Comparison of ENCODE assay signal across 13 cellular contexts in genomic region chr14:95679995-95680735, GRCh38. TPM values are rescaled to one million over a fixed set of nuclear protein-coding genes. Genes with fewer than 3 reads are reported as not detected.
DNase-seq lines count a peak whose midpoint lies in the region; ATAC-seq, FAIRE-seq and TF ChIP-seq lines count a peak whose summit lies in the region.
"Had no signal": no experiment of that assay in that cellular context is flagged by ENCODE, and none has a peak within 500 bp of the region (broad histone marks: within the 10 kb centered on the region; RNA-seq: fewer than 3 reads in every experiment).

No MANE protein-coding gene starts in this region.

- no peaks in the 10 kb centered on the region for H4K20me1 ChIP-seq in osteoblast (ENCODE audit: insufficient read depth, low read length)

- no peak overlapping the region for H3K4me2 ChIP-seq in osteoblast (ENCODE audit: insufficient read depth, low read length)

- H3K9me3 ChIP-seq in HEK293 (ENCODE audit: control insufficient read depth, insufficient read depth, low read depth, low read length) = no peaks in the 10 kb centered on the region
- no peaks in the 10 kb centered on the region for H3K9me3 ChIP-seq in osteoblast (ENCODE audit: low read depth, low read length)

- H3K4me1 ChIP-seq in HEK293 (ENCODE audit: control insufficient read depth, insufficient read depth, low read length) (no peaks in the 10 kb centered on the region), osteoblast (ENCODE audit: insufficient read depth, low read length) (no peaks in the 10 kb centered on the region)

- DNase-seq in DMS53 (lab: John Stamatoyannopoulos, UW) = peak; percentile 79
- DNase-seq in NCI-H526 treated with DMSO at 0.1 percent for 48 hours (lab: John Stamatoyannopoulos, UW) = peak; percentile 32
- peak; percentile 82 for DNase-seq in left kidney (ENCODE audit: low read depth, low spot score)
- no peak for DNase-seq in osteoblast (ENCODE audit: insufficient read length, low spot score, missing footprints)
- DNase-seq in frontal cortex (ENCODE audit: low spot score in 2 of 2) = no peak
- no peak for DNase-seq in GM19240 (ENCODE audit: insufficient read length, low spot score)
- DNase-seq: activated naive CD8-positive, alpha-beta T cell treated with anti-CD3 and anti-CD28 coated beads, Interleukin-2, amount 10 ng/mL, durations not matched to agents 7 days and 5 days; hippocampal formation; RPMI8226; stimulated activated naive CD4-positive, alpha-beta T cell treated with Interleukin-2 at 50 U/mL for 16 hours had no signal

- POLR2A ChIA-PET in HEK293 (lab: Yijun Ruan, JAX) = interaction anchor here (0.7 kb wide), 1 partner anchor 128 kb away, joined by 3 read pairs; no protein-coding TSS in a partner anchor

- no peak for FAIRE-seq in frontal cortex (lab: Jason Lieb, UNC)
- FAIRE-seq: K562 had no signal

- H3K4me3 ChIP-seq in HEK293 (ENCODE audit: low read depth, low read length) = no peak overlapping the region
- H3K4me3 ChIP-seq in osteoblast (ENCODE audit: insufficient read depth, low read length) = no peak overlapping the region
- H3K4me3 ChIP-seq: K562 had no signal

- H3K36me3 ChIP-seq in HEK293 (ENCODE audit: control insufficient read depth in 2 of 2, insufficient read depth in 1 of 2, low read length in 2 of 2) = no peaks in the 10 kb centered on the region
- H3K36me3 ChIP-seq in osteoblast (ENCODE audit: insufficient read depth, low read length) = no peaks in the 10 kb centered on the region

- no peak overlapping the region for H2AFZ ChIP-seq in osteoblast (ENCODE audit: low read length)

- TF ChIP-seq CTCF in HEK293 (tag by site-specific recombination; IDR thresholded peaks at IDR 0.05) (no peak), osteoblast (IDR thresholded peaks at IDR 0.05; ENCODE audit: extremely low read depth, low read depth, low read length) (no peak)

- ATAC-seq in HG03565 (IDR thresholded peaks at IDR 0.05; ENCODE audit: unreplicated experiment) = no peak
- ATAC-seq: K562 had no signal

- no peaks in the 10 kb centered on the region for H3K79me2 ChIP-seq in osteoblast (ENCODE audit: insufficient read depth, low read length)

- CTCF ChIA-PET in HEK293 (lab: Yijun Ruan, JAX) = interaction anchor here (0.6 to 1.1 kb wide), 7 partner anchors 11 to 363 kb away, joined by 3 to 6 read pairs (median 4); no protein-coding TSS in a partner anchor

- no peaks in the 10 kb centered on the region for H3K27me3 ChIP-seq in osteoblast (ENCODE audit: insufficient read depth, low read length)

- H3K27ac ChIP-seq in HEK293 (ENCODE audit: extremely low read depth, low read depth, low read length) (no peak overlapping the region), osteoblast (ENCODE audit: low read depth, low read length) (no peak overlapping the region)

TF ChIP-seq in HEK293, 187 proteins besides CTCF, POLR2A, EP300 and RAD21:
- TF ChIP-seq PBX3 (CRISPR knock-in tag; IDR thresholded peaks at IDR 0.05) (no peak), ZNF394 (tag by site-specific recombination; IDR thresholded peaks at IDR 0.05; ENCODE audit: borderline replicate concordance) (0 out of 2 replicates have a peak, but pooled peaks have one; percentile 30), TSHZ1 (tag by site-specific recombination; IDR thresholded peaks at IDR 0.05; ENCODE audit: borderline replicate concordance) (no peak), GLIS1 (tag by site-specific recombination; IDR thresholded peaks at IDR 0.05) (peak; percentile 72), ZIC2 (tag by site-specific recombination; IDR thresholded peaks at IDR 0.05) (peak; percentile 82)

RNA-seq across cellular contexts. Expression of gene TCL1B, which starts 6.1 kb away (rescaled TPM):
- not detected in 2 replicates for total RNA-seq in osteoblast
- not detected for total RNA-seq in frontal cortex
- total RNA-seq: activated naive CD8-positive, alpha-beta T cell treated with anti-CD3 and anti-CD28 coated beads, Interleukin-2, amount 10 ng/mL, durations not matched to agents 7 days and 5 days; K562 had no signal

RNA-seq across cellular contexts. Expression of gene TCL1A, which starts 33.8 kb away (rescaled TPM):
- not detected in 2 replicates for total RNA-seq in osteoblast
- not detected for total RNA-seq in frontal cortex
- total RNA-seq: K562 had no signal

Comparison
In these comparisons a context has a peak if more than half of its experiments do, and no peak if none do; other contexts are left out.
1. DNase-seq: peak in DMS53 (single experiment), NCI-H526 treated with DMSO at 0.1 percent for 48 hours (single experiment) and left kidney (single experiment); none in osteoblast (single experiment), frontal cortex (0 of 2) and GM19240 (single experiment).